Comparison of ENCODE assay signal across 8 cellular contexts in the genomic region with DNA sequence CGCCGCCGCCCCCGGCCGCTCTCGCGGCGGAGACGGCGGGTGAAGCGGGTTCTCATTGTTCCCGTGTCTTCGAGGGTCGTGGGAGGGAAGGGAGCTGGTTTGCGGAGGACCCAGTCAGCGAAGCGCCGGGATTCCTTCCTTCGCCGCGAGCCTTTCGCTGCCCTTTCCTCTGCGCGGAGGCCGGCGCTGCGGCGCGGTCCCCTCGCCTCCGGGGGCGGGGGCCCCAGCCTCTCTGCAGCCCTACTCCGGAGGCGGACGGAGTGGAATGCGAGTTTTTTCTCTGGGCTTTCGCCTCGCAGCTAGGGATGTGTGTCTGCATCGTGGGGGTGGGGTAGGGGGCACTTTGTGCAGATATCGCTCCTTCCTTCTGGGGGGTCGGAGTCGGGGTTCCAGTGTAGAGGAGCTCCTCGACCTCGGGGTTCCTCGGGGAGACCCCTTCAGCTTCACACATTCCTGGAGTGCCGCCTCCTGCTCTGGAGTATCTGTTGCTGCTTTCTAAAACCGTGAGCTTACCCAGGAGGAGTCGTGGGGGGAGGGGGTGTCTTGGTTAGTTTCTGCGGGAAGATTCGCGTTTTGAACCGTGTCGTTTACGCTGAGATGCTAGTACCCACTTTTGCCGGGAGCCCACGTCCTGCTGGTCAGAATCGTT. TPM values are rescaled to one million over a fixed set of nuclear protein-coding genes. Genes with fewer than 3 reads are reported as not detected.
DNase-seq lines count a peak whose midpoint lies in the region; ATAC-seq and TF ChIP-seq lines count a peak whose summit lies in the region.

No MANE protein-coding gene starts in this region.

- H3K27ac ChIP-seq in HUES64 (ENCODE audit: low read depth, low read length), result peak overlapping the region; percentile 57
- H3K27ac ChIP-seq in colonic mucosa, result peak overlapping the region; percentile 70
- H3K27ac ChIP-seq in liver (ENCODE audit: low read depth in 1 of 2, low read length in 2 of 2), result peak overlapping the region; percentile 72 to 82

- H3K9me3 ChIP-seq in HUES64 (ENCODE audit: insufficient read depth, low read depth, low read length), result no peaks in the 10 kb centered on the region
- no peaks in the 10 kb centered on the region for H3K9me3 ChIP-seq in colonic mucosa
- no peaks in the 10 kb centered on the region for H3K9me3 ChIP-seq in liver (ENCODE audit: control insufficient read depth in 4 of 4, low read length in 3 of 4)

- intact Hi-C loops in colonic mucosa (cut with DNase I), result loop anchor here (10.0 kb wide), 1 partner anchor 109 kb away; the partner anchor contains the start of genes SWT1 and TRMT1L

- WGBS in HUES64, result under 1% methylated on average over 57 of the region's 57 CpGs
- WGBS in liver, result under 1% methylated on average over 57 of the region's 57 CpGs

- DNase-seq in DMS53 (lab: John Stamatoyannopoulos, UW), result peak; percentile 74
- peak; percentile 3 for DNase-seq in T-helper 9 cell
- DNase-seq in colonic mucosa, result peak; percentile 53
- DNase-seq in stimulated activated CD8-positive, alpha-beta memory T cell treated with anti-CD3 and anti-CD28 coated beads, Interleukin-15, amount 100 ng/mL, for 48 hours (ENCODE audit: low read depth in 2 of 2), result peak; percentile 11 to 20
- DNase-seq in NCI-H1694 treated with DMSO at 0.1 percent for 48 hours (lab: John Stamatoyannopoulos, UW), result no peak

- no peak for TF ChIP-seq RAD21 in liver (IDR thresholded peaks at IDR 0.05)

- TF ChIP-seq CTCF in colonic mucosa (IDR thresholded peaks at IDR 0.05) (no peak), liver (IDR thresholded peaks at IDR 0.05; ENCODE audit: low read depth, low read length, missing input control) (no peak)

- H3K27me3 ChIP-seq in HUES64 (ENCODE audit: insufficient read depth, low read length), result peaks cover 17% of the 10 kb centered on the region
- H3K27me3 ChIP-seq in colonic mucosa, result no peaks in the 10 kb centered on the region
- H3K27me3 ChIP-seq in liver (ENCODE audit: control insufficient read depth in 4 of 4, insufficient read depth in 4 of 4, low read length in 3 of 4), result no peaks in the 10 kb centered on the region

- no peaks in the 10 kb centered on the region for H3K36me3 ChIP-seq in HUES64 (ENCODE audit: insufficient read depth, low read length)
- H3K36me3 ChIP-seq in colonic mucosa, result no peaks in the 10 kb centered on the region
- H3K36me3 ChIP-seq in liver (ENCODE audit: control insufficient read depth in 4 of 4, insufficient read depth in 3 of 4, low read depth in 1 of 4, low read length in 3 of 4), result no peaks in the 10 kb centered on the region

- H3K9ac ChIP-seq in HUES64 (ENCODE audit: low read depth, low read length), result peak overlapping the region; percentile 86
- peak overlapping the region; percentile 86 to 89 for H3K9ac ChIP-seq in colonic mucosa (ENCODE audit: low read depth in 2 of 2, low read length in 2 of 2)
- peak overlapping the region; percentile 4 to 85 for H3K9ac ChIP-seq in liver (ENCODE audit: low read depth in 1 of 2, low read length in 2 of 2)

- H3K4me3 ChIP-seq in HUES64 (ENCODE audit: low read length), result peak overlapping the region; percentile 80
- H3K4me3 ChIP-seq in colonic mucosa, result peak overlapping the region; percentile 71
- peak overlapping the region; percentile 92 to 100 (median 94) for H3K4me3 ChIP-seq in liver (ENCODE audit: low read depth in 1 of 3, low read length in 3 of 3)

- H3K4me1 ChIP-seq in HUES64 (ENCODE audit: insufficient read depth, low read length) (peaks cover 34% of the 10 kb centered on the region), colonic mucosa (no peaks in the 10 kb centered on the region), liver (ENCODE audit: control insufficient read depth in 4 of 4, insufficient read depth in 4 of 4, low read length in 3 of 4) (peaks cover 5 to 17% (median 6%) of the 10 kb centered on the region in 4 donors)

- ATAC-seq in GM21390 (IDR thresholded peaks at IDR 0.05; ENCODE audit: unreplicated experiment), result peak; percentile 26

TF ChIP-seq in liver, 16 proteins besides CTCF, POLR2A, EP300 and RAD21:
- TF ChIP-seq HNF4A (conservative IDR thresholded peaks at IDR 0.05) (no peak), YY1 (IDR thresholded peaks at IDR 0.05) (no peak), FOXA1 (IDR thresholded peaks at IDR 0.05) (no peak), EGR1 (IDR thresholded peaks at IDR 0.05; ENCODE audit: low read depth in 2 of 2) (no peak), RXRA (IDR thresholded peaks at IDR 0.05) (no peak), REST (IDR thresholded peaks at IDR 0.05) (no peak), JUND (IDR thresholded peaks at IDR 0.05) (no peak), SP1 (IDR thresholded peaks at IDR 0.05) (no peak), NR2F2 (IDR thresholded peaks at IDR 0.05) (no peak), TAF1 (conservative IDR thresholded peaks at IDR 0.05) (no peak)
- TF ChIP-seq, protein P1, sequence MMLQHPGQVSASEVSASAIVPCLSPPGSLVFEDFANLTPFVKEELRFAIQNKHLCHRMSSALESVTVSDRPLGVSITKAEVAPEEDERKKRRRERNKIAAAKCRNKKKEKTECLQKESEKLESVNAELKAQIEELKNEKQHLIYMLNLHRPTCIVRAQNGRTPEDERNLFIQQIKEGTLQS (IDR thresholded peaks at IDR 0.05), result no peak

RNA-seq across cellular contexts. Expression of gene RNF2, which starts 0.6 kb away (rescaled TPM):
- 50.8 TPM for polyA plus RNA-seq in HUES64 (2013, experiment 1 of 2)
- 55.2 TPM for polyA plus RNA-seq in HUES64 (2013, experiment 2 of 2)
- total RNA-seq in colonic mucosa (10 to 100 TPM; 14.9 to 21.7 TPM), liver (10 to 100 TPM in 1 of 2 donors, 1 to 10 TPM in 1; 6.5 to 17.3 TPM)
- polyA plus RNA-seq in liver, result 1 to 10 TPM; 2.9 to 3.2 TPM
